ENCODE assay signal across 11 cellular contexts in the genomic region with DNA sequence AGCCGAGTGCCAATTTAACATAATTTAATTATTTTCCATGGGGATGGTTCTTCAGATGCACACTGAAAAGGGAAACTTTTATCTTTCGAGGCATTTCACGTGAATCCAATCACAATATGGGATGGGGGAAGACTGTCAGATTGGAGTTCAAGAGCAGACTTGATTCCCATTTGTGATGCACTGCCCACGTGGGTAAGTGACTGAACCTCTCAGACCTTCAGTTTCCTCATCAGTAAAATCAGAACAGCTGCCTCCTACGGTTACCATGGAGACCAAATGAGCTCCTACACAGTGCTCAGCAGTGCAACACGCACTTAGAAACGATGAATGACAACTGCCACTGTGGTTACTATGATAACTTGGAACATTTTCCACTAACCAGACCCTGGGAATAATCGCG. TPM values are rescaled to one million over a fixed set of nuclear protein-coding genes. Genes with fewer than 3 reads are reported as not detected.
DNase-seq lines count a peak whose midpoint lies in the region; ATAC-seq and TF ChIP-seq lines count a peak whose summit lies in the region.
"Had no signal": no experiment of that assay in that cellular context is flagged by ENCODE, and none has a peak within 500 bp of the region (broad histone marks: within the 10 kb centered on the region; RNA-seq: fewer than 3 reads in every experiment).

No MANE protein-coding gene starts in this region.

- peak overlapping the region; percentile 55 for H3K27ac Mint-ChIP-seq in activated CD4-positive, alpha-beta T cell treated with anti-CD3 and anti-CD28 coated beads, Interleukin-2, amount 10 ng/mL, durations not matched to agents 24 days and 14 days
- no peak overlapping the region for H3K27ac Mint-ChIP-seq in endothelial cell (ENCODE audit: unreplicated experiment)
- H3K27ac Mint-ChIP-seq: WTC11 had no signal

- H3K27me3 Mint-ChIP-seq in activated CD4-positive, alpha-beta T cell treated with anti-CD3 and anti-CD28 coated beads, Interleukin-2, amount 10 ng/mL, durations not matched to agents 24 days and 14 days: no peaks in the 10 kb centered on the region
- H3K27me3 Mint-ChIP-seq in endothelial cell (ENCODE audit: unreplicated experiment): peaks cover under 1% of the 10 kb centered on the region

- peak; percentile 65 for DNase-seq in activated CD4-positive, alpha-beta T cell treated with anti-CD3 and anti-CD28 coated beads, Interleukin-2, amount 10 ng/mL, durations not matched to agents 24 days and 14 days
- peak; percentile 17 to 43 (median 39) for DNase-seq in stimulated activated CD4-positive, alpha-beta T cell treated with anti-CD3 and anti-CD28 coated beads, Interleukin-12 subunit alpha, Interleukin-12 subunit beta, amount 100 ng/mL, for 48 hours (ENCODE audit: low read depth in 2 of 3, low spot score in 1 of 3)
- DNase-seq in amniotic stem cell (lab: John Stamatoyannopoulos, UW): no peak
- no peak for DNase-seq in endothelial cell (ENCODE audit: low spot score)
- no peak for DNase-seq in NCI-H2107 treated with DMSO at 0.1 percent for 48 hours (lab: John Stamatoyannopoulos, UW; ENCODE audit: unreplicated experiment)
- DNase-seq: cortex of kidney, small intestine had no signal

- H3K9me3 Mint-ChIP-seq in activated CD4-positive, alpha-beta T cell treated with anti-CD3 and anti-CD28 coated beads, Interleukin-2, amount 10 ng/mL, durations not matched to agents 24 days and 14 days: no peaks in the 10 kb centered on the region
- no peaks in the 10 kb centered on the region for H3K9me3 Mint-ChIP-seq in endothelial cell (ENCODE audit: unreplicated experiment)
- H3K9me3 Mint-ChIP-seq: WTC11 had no signal

- no peak for TF ChIP-seq CTCF in endothelial cell (IDR thresholded peaks at IDR 0.05; ENCODE audit: unreplicated experiment)

- H3K4me3 Mint-ChIP-seq in activated CD4-positive, alpha-beta T cell treated with anti-CD3 and anti-CD28 coated beads, Interleukin-2, amount 10 ng/mL, durations not matched to agents 24 days and 14 days: no peak overlapping the region
- H3K4me3 Mint-ChIP-seq in endothelial cell (ENCODE audit: unreplicated experiment): no peak overlapping the region
- H3K4me3 Mint-ChIP-seq: WTC11 had no signal

- intact Hi-C loops in activated CD4-positive, alpha-beta T cell treated with anti-CD3 and anti-CD28 coated beads, Interleukin-2, amount 10 ng/mL, durations not matched to agents 24 days and 14 days (cut with micrococcal nuclease): no loop called here

- ATAC-seq in GM18498 (IDR thresholded peaks at IDR 0.05; ENCODE audit: unreplicated experiment) (peak; percentile 45), HG02973 (IDR thresholded peaks at IDR 0.05; ENCODE audit: unreplicated experiment) (peak; percentile 50), HG02798 (IDR thresholded peaks at IDR 0.05; ENCODE audit: poor library complexity, unreplicated experiment) (no peak)
- ATAC-seq: WTC11 had no signal

- H3K36me3 Mint-ChIP-seq in activated CD4-positive, alpha-beta T cell treated with anti-CD3 and anti-CD28 coated beads, Interleukin-2, amount 10 ng/mL, durations not matched to agents 24 days and 14 days (ENCODE audit: low read depth): no peaks in the 10 kb centered on the region
- no peaks in the 10 kb centered on the region for H3K36me3 Mint-ChIP-seq in endothelial cell (ENCODE audit: low read depth, unreplicated experiment)
- H3K36me3 Mint-ChIP-seq: WTC11 had no signal

- H3K4me1 Mint-ChIP-seq in activated CD4-positive, alpha-beta T cell treated with anti-CD3 and anti-CD28 coated beads, Interleukin-2, amount 10 ng/mL, durations not matched to agents 24 days and 14 days: peaks cover 13% of the 10 kb centered on the region
- peaks cover 18% of the 10 kb centered on the region for H3K4me1 Mint-ChIP-seq in endothelial cell (ENCODE audit: unreplicated experiment)

RNA-seq across cellular contexts. Expression of a gene that starts 21.7 kb away (rescaled TPM):
- total RNA-seq in activated CD4-positive, alpha-beta T cell treated with anti-CD3 and anti-CD28 coated beads, Interleukin-2, amount 10 ng/mL, durations not matched to agents 24 days and 14 days: 45.3 and 45.6 TPM in 2 replicates
- 18.7 TPM for total RNA-seq in endothelial cell (ENCODE audit: unreplicated experiment)

RNA-seq across cellular contexts. Expression of a gene that starts 55.2 kb away (rescaled TPM):
- total RNA-seq in activated CD4-positive, alpha-beta T cell treated with anti-CD3 and anti-CD28 coated beads, Interleukin-2, amount 10 ng/mL, durations not matched to agents 24 days and 14 days: 167 and 168 TPM in 2 replicates
- 103 TPM for total RNA-seq in endothelial cell (ENCODE audit: unreplicated experiment)

Comparison
In these comparisons a context has a peak if more than half of its experiments do, and no peak if none do; other contexts are left out.
1. DNase-seq: peak in activated CD4-positive, alpha-beta T cell treated with anti-CD3 and anti-CD28 coated beads, Interleukin-2, amount 10 ng/mL, durations not matched to agents 24 days and 14 days (single experiment) and stimulated activated CD4-positive, alpha-beta T cell treated with anti-CD3 and anti-CD28 coated beads, Interleukin-12 subunit alpha, Interleukin-12 subunit beta, amount 100 ng/mL, for 48 hours (3 of 3); none in amniotic stem cell (single experiment), endothelial cell (single experiment) and NCI-H2107 treated with DMSO at 0.1 percent for 48 hours (single experiment).